In genomic region chr1:218374972-218375371, GRCh38 we compare ENCODE assay signal across 16 cellular contexts. TPM values are rescaled to one million over a fixed set of nuclear protein-coding genes. Genes with fewer than 3 reads are reported as not detected.
A peak's percentile ranks its signal among the peaks of the same experiment; 100 is the strongest.
DNase-seq lines count a peak whose midpoint lies in the region; ATAC-seq and TF ChIP-seq lines count a peak whose summit lies in the region.
"Had no signal": no experiment of that assay in that cellular context is flagged by ENCODE, and none has a peak within 500 bp of the region (broad histone marks: within the 10 kb centered on the region; RNA-seq: fewer than 3 reads in every experiment).

No MANE protein-coding gene starts in this region.

- no peak for TF ChIP-seq CTCF in fibroblast of the aortic adventitia (IDR thresholded peaks at IDR 0.05; ENCODE audit: insufficient read depth, low read length)

- H3K36me3 Mint-ChIP-seq in activated T-cell treated with anti-CD3 and anti-CD28 coated beads, Interleukin-2, amount 50 U/mL, for 24 hours (ENCODE audit: low read depth): no peaks in the 10 kb centered on the region
- H3K36me3 Mint-ChIP-seq: CD4-positive, CD25-positive, alpha-beta regulatory T cell had no signal

- H3K4me3 ChIP-seq in SJCRH30 (no peak overlapping the region), fibroblast of the aortic adventitia (ENCODE audit: low read depth, low read length) (no peak overlapping the region)
- H3K4me3 ChIP-seq: suprapubic skin had no signal

- no peaks in the 10 kb centered on the region for H3K9me3 ChIP-seq in SJCRH30 (replicated peaks)
- H3K9me3 ChIP-seq: suprapubic skin had no signal

- H3K36me3 ChIP-seq in SJCRH30: no peaks in the 10 kb centered on the region; the same call in 1 of the 2 replicates
- H3K36me3 ChIP-seq: suprapubic skin had no signal

- H3K27me3 Mint-ChIP-seq in activated T-cell treated with anti-CD3 and anti-CD28 coated beads, Interleukin-2, amount 50 U/mL, for 24 hours: peaks cover 78% of the 10 kb centered on the region

- peaks cover 49% of the 10 kb centered on the region for H3K4me1 ChIP-seq in SJCRH30

- no peak overlapping the region for H3K4me3 Mint-ChIP-seq in activated T-cell treated with anti-CD3 and anti-CD28 coated beads, Interleukin-2, amount 50 U/mL, for 24 hours
- H3K4me3 Mint-ChIP-seq: activated naive CD8-positive, alpha-beta T cell treated with anti-CD3 and anti-CD28 coated beads, Interleukin-2, amount 50 U/mL, for 24 hours; CD4-positive, CD25-positive, alpha-beta regulatory T cell had no signal

- H3K27ac ChIP-seq in SJCRH30: peak overlapping the region; percentile 38
- H3K27ac ChIP-seq: suprapubic skin had no signal

- ATAC-seq in GM18873 (IDR thresholded peaks at IDR 0.05; ENCODE audit: low FRiP score, unreplicated experiment): no peak
- ATAC-seq: activated naive CD8-positive, alpha-beta T cell treated with anti-CD3 and anti-CD28 coated beads, Interleukin-2, amount 50 U/mL, for 24 hours had no signal

- DNase-seq in EL: peak; percentile 26
- no peak for DNase-seq in SJCRH30
- DNase-seq in fibroblast of the aortic adventitia (ENCODE audit: low read depth): peak; percentile 44
- DNase-seq in pulmonary artery endothelial cell (ENCODE audit: low read depth, low spot score): peak; percentile 62
- no peak for DNase-seq in activated T-cell treated with anti-CD3 and anti-CD28 coated beads, Interleukin-2, amount 50 U/mL, for 24 hours
- no peak for DNase-seq in HPDE6-E6E7 (ENCODE audit: extremely low spot score)
- DNase-seq in GDM1 (lab: John Stamatoyannopoulos, UW): no peak
- DNase-seq: activated CD8-positive, alpha-beta memory T cell treated with anti-CD3 and anti-CD28 coated beads for 24 hours; activated naive CD8-positive, alpha-beta T cell treated with anti-CD3 and anti-CD28 coated beads, Interleukin-2, amount 50 U/mL, for 24 hours; CD4-positive, CD25-positive, alpha-beta regulatory T cell; NCI-H1048; NCI-H82; nucleus accumbens; T-helper 2 cell had no signal

- H3K9me3 Mint-ChIP-seq in activated T-cell treated with anti-CD3 and anti-CD28 coated beads, Interleukin-2, amount 50 U/mL, for 24 hours: no peaks in the 10 kb centered on the region
- H3K9me3 Mint-ChIP-seq: activated naive CD8-positive, alpha-beta T cell treated with anti-CD3 and anti-CD28 coated beads, Interleukin-2, amount 50 U/mL, for 24 hours had no signal

- no peak overlapping the region for H3K27ac Mint-ChIP-seq in activated T-cell treated with anti-CD3 and anti-CD28 coated beads, Interleukin-2, amount 50 U/mL, for 24 hours
- H3K27ac Mint-ChIP-seq: activated naive CD8-positive, alpha-beta T cell treated with anti-CD3 and anti-CD28 coated beads, Interleukin-2, amount 50 U/mL, for 24 hours; CD4-positive, CD25-positive, alpha-beta regulatory T cell had no signal

- H3K27me3 ChIP-seq in SJCRH30: no peaks in the 10 kb centered on the region
- H3K27me3 ChIP-seq: suprapubic skin had no signal

- peaks cover 23% of the 10 kb centered on the region for H3K4me1 Mint-ChIP-seq in activated T-cell treated with anti-CD3 and anti-CD28 coated beads, Interleukin-2, amount 50 U/mL, for 24 hours (ENCODE audit: low read depth)

RNA-seq across cellular contexts. Expression of gene TGFB2, which starts 29.8 kb away (rescaled TPM):
- total RNA-seq in SJCRH30 (2014; rRNA removed; shearing (Covaris generic)): 22.1 and 24.4 TPM in 2 replicates
- total RNA-seq in fibroblast of the aortic adventitia (ENCODE audit: low replicate concordance): 0.82 and 13.5 TPM in 2 replicates
- 6.4 and 7.7 TPM in 2 replicates for total RNA-seq in pulmonary artery endothelial cell
- total RNA-seq: CD4-positive, CD25-positive, alpha-beta regulatory T cell had no signal

Comparison
In these comparisons a context has a peak if more than half of its experiments do, and no peak if none do; other contexts are left out.
1. DNase-seq: peak in EL (single experiment), fibroblast of the aortic adventitia (single experiment) and pulmonary artery endothelial cell (single experiment); none in SJCRH30 (0 of 2), activated T-cell treated with anti-CD3 and anti-CD28 coated beads, Interleukin-2, amount 50 U/mL, for 24 hours (single experiment), HPDE6-E6E7 (single experiment) and GDM1 (single experiment).